Comparison of ENCODE assay signal across 14 cellular contexts in the genomic region with DNA sequence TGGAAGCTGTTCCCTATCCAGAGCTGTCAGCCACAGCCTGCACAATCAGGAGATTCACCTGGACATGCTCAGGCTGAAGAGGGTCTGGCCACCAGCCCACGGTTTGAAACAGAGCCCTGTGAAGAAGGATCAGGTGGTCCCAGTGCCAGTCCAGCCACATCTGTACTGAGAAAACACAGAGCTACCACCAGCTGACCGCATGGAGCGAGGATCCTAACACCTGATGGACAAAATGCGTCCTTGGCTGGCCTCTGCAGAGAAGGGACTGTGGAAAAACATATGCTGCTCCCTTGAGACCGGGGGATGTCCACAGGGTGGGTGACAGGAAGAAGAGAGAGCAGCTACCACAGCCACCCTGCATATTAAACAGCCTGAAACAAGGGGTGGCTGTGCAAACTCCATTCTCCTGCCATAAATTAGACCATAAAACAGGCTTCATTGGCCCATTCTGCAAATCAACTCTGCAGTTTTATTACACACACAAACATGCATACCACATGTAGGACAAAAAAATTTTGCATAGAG.
DNase-seq lines count a peak whose midpoint lies in the region; ATAC-seq and TF ChIP-seq lines count a peak whose summit lies in the region.
"Had no signal": no experiment of that assay in that cellular context is flagged by ENCODE, and none has a peak within 500 bp of the region (broad histone marks: within the 10 kb centered on the region; RNA-seq: fewer than 3 reads in every experiment).

No MANE protein-coding gene starts in this region.

- no peak for ATAC-seq in naive thymus-derived CD4-positive, alpha-beta T cell
- ATAC-seq: SK-N-SH treated with all-trans-retinoic acid at 6 μM for 48 hours had no signal

- CTCF ChIA-PET in CD8-positive, alpha-beta memory T cell (lab: Charles Lee): interaction anchor here (1.3 kb wide), 1 partner anchor 12 kb away, joined by 4 read pairs; no protein-coding TSS in a partner anchor
- CTCF ChIA-PET in naive thymus-derived CD4-positive, alpha-beta T cell (lab: Charles Lee): interaction anchor here (0.5 kb wide), 1 partner anchor 142 kb away, joined by 5 read pairs; no protein-coding TSS in a partner anchor

- no peaks in the 10 kb centered on the region for H3K9me3 Mint-ChIP-seq in CD8-positive, alpha-beta memory T cell
- peaks cover 0 to 4% (median 0%) of the 10 kb centered on the region in 11 donors for H3K9me3 Mint-ChIP-seq in naive thymus-derived CD4-positive, alpha-beta T cell

- H3K27ac Mint-ChIP-seq in CD8-positive, alpha-beta memory T cell: peak overlapping the region in 5 of 8 donors; percentile 21 to 77 (median 68)
- H3K27ac Mint-ChIP-seq in naive thymus-derived CD4-positive, alpha-beta T cell: peak overlapping the region in 5 of 9 donors; percentile 54 to 86 (median 62)
- H3K27ac Mint-ChIP-seq: CD14-positive monocyte had no signal

- intact Hi-C loops in naive thymus-derived CD4-positive, alpha-beta T cell (cut with micrococcal nuclease): loop anchor here in 1 of 2 donors (2.0 kb wide), 1 partner anchor 20 kb away; no protein-coding TSS in a partner anchor

- H3K36me3 Mint-ChIP-seq in CD8-positive, alpha-beta memory T cell: peaks cover 3 to 9% (median 5%) of the 10 kb centered on the region in 3 donors
- peaks cover 0 to 36% (median 11%) of the 10 kb centered on the region in 5 donors for H3K36me3 Mint-ChIP-seq in naive thymus-derived CD4-positive, alpha-beta T cell

- no peaks in the 10 kb centered on the region for H3K27me3 ChIP-seq in CD8-positive, alpha-beta memory T cell (ENCODE audit: insufficient read depth, low read length, poor library complexity, severe bottlenecking)
- H3K27me3 ChIP-seq in Peyer's patch: no peaks in the 10 kb centered on the region
- no peaks in the 10 kb centered on the region for H3K27me3 ChIP-seq in naive thymus-derived CD4-positive, alpha-beta T cell (ENCODE audit: control insufficient read depth in 2 of 2, insufficient read depth in 2 of 2, low read length in 2 of 2)
- H3K27me3 ChIP-seq: testis had no signal

- no peaks in the 10 kb centered on the region for H3K36me3 ChIP-seq in CD8-positive, alpha-beta memory T cell (ENCODE audit: insufficient read depth, low read length)
- H3K36me3 ChIP-seq in Peyer's patch: no peaks in the 10 kb centered on the region
- peaks cover 0 to 14% (median 0%) of the 10 kb centered on the region in 3 experiments for H3K36me3 ChIP-seq in naive thymus-derived CD4-positive, alpha-beta T cell (ENCODE audit: control insufficient read depth in 2 of 3, insufficient read depth in 3 of 3, low read length in 3 of 3)

- no peaks in the 10 kb centered on the region for H3K9me3 ChIP-seq in CD8-positive, alpha-beta memory T cell (ENCODE audit: low read length)
- H3K9me3 ChIP-seq in Peyer's patch: no peaks in the 10 kb centered on the region
- H3K9me3 ChIP-seq in naive thymus-derived CD4-positive, alpha-beta T cell (ENCODE audit: control insufficient read depth in 2 of 3, low read length in 3 of 3): no peaks in the 10 kb centered on the region
- H3K9me3 ChIP-seq: testis had no signal

- POLR2A ChIA-PET in CD8-positive, alpha-beta memory T cell (lab: Charles Lee): no interaction called here
- POLR2A ChIA-PET in naive thymus-derived CD4-positive, alpha-beta T cell (lab: Charles Lee): interaction anchor here (1.0 to 7.2 kb wide), 5 partner anchors 11 to 87 kb away, joined by 3 to 52 read pairs (median 6); no protein-coding TSS in a partner anchor

- H3K27ac ChIP-seq in CD8-positive, alpha-beta memory T cell (ENCODE audit: low read depth, low read length): no peak overlapping the region
- H3K27ac ChIP-seq in Peyer's patch: peak overlapping the region; percentile 35 to 78 (median 58)
- H3K27ac ChIP-seq in naive thymus-derived CD4-positive, alpha-beta T cell (ENCODE audit: low read depth, low read length): no peak overlapping the region
- H3K27ac ChIP-seq: testis had no signal

- peaks cover 50 to 78% (median 75%) of the 10 kb centered on the region in 3 donors for H3K4me1 Mint-ChIP-seq in CD8-positive, alpha-beta memory T cell
- H3K4me1 Mint-ChIP-seq in naive thymus-derived CD4-positive, alpha-beta T cell: peaks cover 46 to 85% (median 68%) of the 10 kb centered on the region in 7 donors

- peaks cover 40% of the 10 kb centered on the region for H3K4me1 ChIP-seq in CD8-positive, alpha-beta memory T cell (ENCODE audit: insufficient read depth, low read length)
- peaks cover 8 to 54% (median 16%) of the 10 kb centered on the region in 4 donors for H3K4me1 ChIP-seq in Peyer's patch
- peaks cover 9 to 21% of the 10 kb centered on the region in 2 donors for H3K4me1 ChIP-seq in naive thymus-derived CD4-positive, alpha-beta T cell (ENCODE audit: control insufficient read depth in 2 of 2, insufficient read depth in 2 of 2, low read length in 2 of 2)

- no peak overlapping the region for H3K4me3 ChIP-seq in CD8-positive, alpha-beta memory T cell (ENCODE audit: low read length)
- no peak overlapping the region for H3K4me3 ChIP-seq in Peyer's patch
- no peak overlapping the region for H3K4me3 ChIP-seq in naive thymus-derived CD4-positive, alpha-beta T cell (ENCODE audit: low read length)
- H3K4me3 ChIP-seq: testis had no signal

- peak; percentile 22 for TF ChIP-seq POLR2A in GM19193 (IDR thresholded peaks at IDR 0.05; ENCODE audit: extremely low read depth, insufficient read depth, insufficient read length)
- no peak for TF ChIP-seq POLR2A in Peyer's patch (IDR thresholded peaks at IDR 0.05)

- H3K4me3 Mint-ChIP-seq in CD8-positive, alpha-beta memory T cell: peak overlapping the region in 1 of 7 donors; percentile 11
- peak overlapping the region in 2 of 10 donors; percentile 18 to 24 for H3K4me3 Mint-ChIP-seq in naive thymus-derived CD4-positive, alpha-beta T cell
- H3K4me3 Mint-ChIP-seq: CD14-positive monocyte had no signal

- no peaks in the 10 kb centered on the region for H3K27me3 Mint-ChIP-seq in CD8-positive, alpha-beta memory T cell
- H3K27me3 Mint-ChIP-seq in naive thymus-derived CD4-positive, alpha-beta T cell: no peaks in the 10 kb centered on the region

- no peak for TF ChIP-seq CTCF in Peyer's patch (IDR thresholded peaks at IDR 0.05)

- DNase-seq in CD8-positive, alpha-beta memory T cell: no peak
- DNase-seq in Peyer's patch: peak in 1 of 3 donors; percentile 46
- DNase-seq in naive thymus-derived CD4-positive, alpha-beta T cell: no peak
- DNase-seq in NCI-H524 treated with DMSO at 0.1 percent for 48 hours (lab: John Stamatoyannopoulos, UW): no peak
- DNase-seq in SW 1271 (lab: John Stamatoyannopoulos, UW): no peak
- DNase-seq in NCI-H82 treated with DMSO at 0.1 percent for 48 hours (lab: John Stamatoyannopoulos, UW; ENCODE audit: unreplicated experiment): no peak
- no peak for DNase-seq in NCI-H1436 (lab: John Stamatoyannopoulos, UW)
- DNase-seq: activated CD4-positive, CD25-positive, alpha-beta regulatory T cell; activated effector memory CD4-positive, alpha-beta T cell treated with anti-CD3 and anti-CD28 coated beads, Interleukin-2, amount 50 U/mL, for 16 hours; IMR-90; testis had no signal

Comparison
In these comparisons a context has a peak if more than half of its experiments do, and no peak if none do; other contexts are left out.
1. H3K27ac ChIP-seq: peak in Peyer's patch (4 of 4); none in CD8-positive, alpha-beta memory T cell (single experiment) and naive thymus-derived CD4-positive, alpha-beta T cell (single experiment).